In the genomic region with DNA sequence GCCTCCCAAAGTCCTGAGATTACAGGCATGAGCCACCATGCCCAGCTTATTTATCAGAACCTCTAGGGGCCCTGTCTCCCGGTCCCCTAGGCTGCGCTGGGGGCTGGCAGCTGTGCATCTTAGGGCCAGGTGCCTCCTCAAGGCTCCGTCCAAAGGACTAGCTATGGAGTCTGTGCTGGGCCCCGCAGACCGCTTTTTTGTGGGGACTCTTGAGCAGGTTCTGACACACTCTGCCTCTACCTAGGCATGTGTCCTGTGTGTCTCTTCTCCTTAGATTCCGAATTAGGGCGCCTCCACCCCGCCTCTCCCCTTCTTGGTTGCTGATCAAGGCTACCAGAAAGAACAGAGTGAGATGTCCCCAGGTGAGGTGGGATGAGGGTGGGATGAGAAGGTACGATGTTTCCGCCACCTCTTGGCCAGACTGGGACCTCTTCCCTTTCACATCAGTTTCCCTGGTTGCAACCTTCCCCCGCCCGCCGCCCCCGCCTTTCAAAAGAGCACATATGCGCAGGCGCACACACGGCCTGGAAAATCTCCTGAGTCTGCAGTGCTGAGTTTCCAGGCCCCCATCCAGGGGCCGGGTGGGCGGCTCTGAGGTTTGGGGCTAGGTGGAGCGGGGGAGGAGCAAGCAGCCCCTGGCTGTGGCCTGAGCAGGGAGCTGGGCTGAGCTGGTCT, we compare ENCODE assay signal across 12 cellular contexts. TPM values are rescaled to one million over a fixed set of nuclear protein-coding genes. Genes with fewer than 3 reads are reported as not detected.
DNase-seq lines count a peak whose midpoint lies in the region; ATAC-seq and TF ChIP-seq lines count a peak whose summit lies in the region.
"Had no signal": no experiment of that assay in that cellular context is flagged by ENCODE, and none has a peak within 500 bp of the region (broad histone marks: within the 10 kb centered on the region; RNA-seq: fewer than 3 reads in every experiment).

No MANE protein-coding gene starts in this region.

- no peaks in the 10 kb centered on the region for H3K27me3 ChIP-seq in vagina
- H3K27me3 ChIP-seq: hepatocyte had no signal

- ATAC-seq in GM21786 (IDR thresholded peaks at IDR 0.05; ENCODE audit: unreplicated experiment) = no peak

- H3K36me3 ChIP-seq in KOPT-K1 (ENCODE audit: insufficient read depth, low read length) (no peaks in the 10 kb centered on the region), vagina (no peaks in the 10 kb centered on the region)

- no peaks in the 10 kb centered on the region for H3K9me3 ChIP-seq in KOPT-K1 (ENCODE audit: insufficient read depth, low read length, poor library complexity, severe bottlenecking)
- H3K9me3 ChIP-seq in vagina = no peaks in the 10 kb centered on the region

- peak; percentile 82 for DNase-seq in activated CD8-positive, alpha-beta memory T cell treated with anti-CD3 and anti-CD28 coated beads for 24 hours
- DNase-seq in head of caudate nucleus (peak; percentile 32 to 86 (median 70)), HuH-7.5 (ENCODE audit: low spot score) (no peak), vagina (ENCODE audit: extremely low spot score in 2 of 2) (no peak), NCI-H1436 treated with DMSO at 0.1 percent for 48 hours (lab: John Stamatoyannopoulos, UW) (no peak)
- peak; percentile 52 for DNase-seq in stimulated activated CD8-positive, alpha-beta memory T cell treated with anti-CD3 and anti-CD28 coated beads, Interleukin-4, amount 100 ng/mL, for 24 hours (ENCODE audit: low read depth)
- DNase-seq: amniotic stem cell, midbrain, NCI-H524 treated with DMSO at 0.1 percent for 48 hours had no signal

- no peak for TF ChIP-seq POLR2A in vagina (IDR thresholded peaks at IDR 0.05)

- no peak overlapping the region for H3K4me3 ChIP-seq in vagina
- H3K4me3 ChIP-seq: hepatocyte had no signal

- peak overlapping the region; percentile 99 for H3K27ac ChIP-seq in KOPT-K1 (ENCODE audit: low read depth, low read length, poor library complexity, severe bottlenecking)
- H3K27ac ChIP-seq in vagina = no peak overlapping the region
- H3K27ac ChIP-seq: hepatocyte had no signal

- no peak for TF ChIP-seq CTCF in vagina (IDR thresholded peaks at IDR 0.05)

- intact Hi-C loops in head of caudate nucleus (cut with DNase I) (no loop called here), vagina (cut with DNase I) (no loop called here)

- peaks cover 30% of the 10 kb centered on the region for H3K4me1 ChIP-seq in vagina

RNA-seq across cellular contexts. Expression of a gene that starts 5.0 kb away (rescaled TPM):
- 7.9 TPM for total RNA-seq in vagina
- total RNA-seq: hepatocyte had no signal

RNA-seq across cellular contexts. Expression of a gene that starts 20.9 kb away (rescaled TPM):
- 25.5 TPM for total RNA-seq in vagina

RNA-seq across cellular contexts. Expression of a gene that starts 28.2 kb away (rescaled TPM):
- total RNA-seq in vagina = 6.6 TPM

RNA-seq across cellular contexts. Expression of a gene that starts 42.7 kb away (rescaled TPM):
- total RNA-seq in vagina = 0.25 TPM
- total RNA-seq: hepatocyte had no signal

Comparison
In these comparisons a context has a peak if more than half of its experiments do, and no peak if none do; other contexts are left out.
1. DNase-seq: peak in activated CD8-positive, alpha-beta memory T cell treated with anti-CD3 and anti-CD28 coated beads for 24 hours (single experiment), head of caudate nucleus (42 of 42) and stimulated activated CD8-positive, alpha-beta memory T cell treated with anti-CD3 and anti-CD28 coated beads, Interleukin-4, amount 100 ng/mL, for 24 hours (single experiment); none in HuH-7.5 (single experiment), vagina (0 of 2) and NCI-H1436 treated with DMSO at 0.1 percent for 48 hours (single experiment).